In the genomic region with DNA sequence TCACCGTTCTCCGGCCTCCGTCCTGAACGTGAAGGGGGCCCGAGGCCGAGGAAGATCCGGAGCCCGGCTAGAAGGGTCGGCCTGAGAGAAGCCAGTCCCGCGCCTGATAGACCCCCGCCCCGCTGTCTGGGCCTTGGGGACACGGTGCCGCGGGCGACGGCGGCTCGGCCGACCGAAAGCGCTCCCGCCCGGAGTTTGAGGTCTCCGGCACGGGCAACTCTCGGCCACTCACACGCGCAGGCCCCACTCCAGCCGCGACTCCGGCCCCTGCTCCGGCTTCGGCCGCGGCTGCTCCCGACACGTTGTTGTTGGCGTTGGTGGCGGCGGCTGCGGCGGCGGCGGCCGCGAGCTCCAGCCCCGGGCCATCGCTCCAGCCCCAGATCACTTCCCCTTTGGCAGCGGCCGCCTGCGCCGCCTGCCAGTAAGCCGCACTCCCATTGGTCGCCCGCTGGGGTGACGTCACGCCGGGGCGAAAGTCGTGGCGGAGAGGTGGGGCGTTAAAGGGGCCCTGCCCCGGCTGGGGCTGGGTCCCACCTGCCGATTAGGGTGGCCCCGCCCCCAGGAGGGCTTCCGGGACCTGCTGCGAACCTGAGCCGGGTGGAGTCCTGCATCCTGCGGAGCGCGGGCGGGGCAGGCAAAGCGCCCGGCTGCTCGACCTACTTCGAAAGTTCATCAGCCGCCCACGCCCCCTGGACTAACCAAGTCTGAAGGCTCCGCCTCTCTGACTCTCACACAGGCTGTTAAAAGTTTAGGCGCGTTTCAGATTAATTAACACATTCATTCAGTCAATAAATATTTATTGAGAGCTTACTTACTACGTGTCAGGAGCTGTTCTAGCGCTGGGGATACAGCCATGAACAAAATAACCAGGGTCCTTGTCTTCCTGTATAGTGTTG, we compare ENCODE assay signal across 8 cellular contexts. TPM values are rescaled to one million over a fixed set of nuclear protein-coding genes. Genes with fewer than 3 reads are reported as not detected.
DNase-seq lines count a peak whose midpoint lies in the region; ATAC-seq and TF ChIP-seq lines count a peak whose summit lies in the region.

A gene with protein sequence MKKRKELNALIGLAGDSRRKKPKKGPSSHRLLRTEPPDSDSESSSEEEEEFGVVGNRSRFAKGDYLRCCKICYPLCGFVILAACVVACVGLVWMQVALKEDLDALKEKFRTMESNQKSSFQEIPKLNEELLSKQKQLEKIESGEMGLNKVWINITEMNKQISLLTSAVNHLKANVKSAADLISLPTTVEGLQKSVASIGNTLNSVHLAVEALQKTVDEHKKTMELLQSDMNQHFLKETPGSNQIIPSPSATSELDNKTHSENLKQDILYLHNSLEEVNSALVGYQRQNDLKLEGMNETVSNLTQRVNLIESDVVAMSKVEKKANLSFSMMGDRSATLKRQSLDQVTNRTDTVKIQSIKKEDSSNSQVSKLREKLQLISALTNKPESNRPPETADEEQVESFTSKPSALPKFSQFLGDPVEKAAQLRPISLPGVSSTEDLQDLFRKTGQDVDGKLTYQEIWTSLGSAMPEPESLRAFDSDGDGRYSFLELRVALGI (minus strand): TSS at position 388 of the 896 bp plus-strand sequence. CDS start 1,027 bp downstream, outside the sequence.

- H3K9me3 ChIP-seq in left lung: no peaks in the 10 kb centered on the region

- peak within 1 kb of the TSS; percentile 86 to 99 for H3K4me3 ChIP-seq in left lung

- peaks cover 52% of the 10 kb centered on the region for H3K36me3 Mint-ChIP-seq in dendritic cell treated with granulocyte-macrophage colony-stimulating factor and Interleukin-4, amounts not matched to agents 40 ng/mL and 50 ng/mL, for 4 days (ENCODE audit: low read depth)

- TF ChIP-seq CTCF in left lung (IDR thresholded peaks at IDR 0.05): no peak

- intact Hi-C loops in dendritic cell treated with granulocyte-macrophage colony-stimulating factor and Interleukin-4, amounts not matched to agents 40 ng/mL and 50 ng/mL, for 4 days (cut with micrococcal nuclease): loop anchor here (2.0 to 10.0 kb wide), 2 partner anchors 54 to 102 kb away; partner anchors contain the start of genes ATPAF1 and MOB3C
- intact Hi-C loops in left lung (cut with DNase I): no loop called here

- no peaks in the 10 kb centered on the region for H3K27me3 ChIP-seq in left lung

- H3K4me3 Mint-ChIP-seq in dendritic cell treated with granulocyte-macrophage colony-stimulating factor and Interleukin-4, amounts not matched to agents 40 ng/mL and 50 ng/mL, for 4 days: peak within 1 kb of the TSS; percentile 85

- peak within 1 kb of the TSS; percentile 80 to 86 for H3K27ac ChIP-seq in left lung

- DNase-seq in C1 segment of cervical spinal cord (lab: John Stamatoyannopoulos, UW) (peak; percentile 76 to 97 (median 92)), NCI-H748 treated with DMSO at 0.1 percent for 48 hours (lab: John Stamatoyannopoulos, UW) (peak; percentile 91), left lung (peak; percentile 97 to 99)
- peak; percentile 98 to 99 for DNase-seq in activated CD4-positive, alpha-beta T cell treated with anti-CD3 and anti-CD28 coated beads, Interleukin-2, amount 50 U/mL, for 4 hours
- peak; percentile 99 for DNase-seq in stimulated activated CD4-positive, alpha-beta T cell treated with anti-CD3 and anti-CD28 coated beads, Interleukin-2, amount 100 ng/mL, for 48 hours

- H3K4me1 ChIP-seq in left lung: peaks cover 17 to 47% of the 10 kb centered on the region in 2 donors

- ATAC-seq in GM19372 (IDR thresholded peaks at IDR 0.05; ENCODE audit: low read depth, unreplicated experiment) (peak; percentile 97), HG03558 (IDR thresholded peaks at IDR 0.05; ENCODE audit: extremely low read depth, unreplicated experiment) (peak; percentile 92), left lung (peak; percentile 97)

- no peaks in the 10 kb centered on the region for H3K9me3 Mint-ChIP-seq in dendritic cell treated with granulocyte-macrophage colony-stimulating factor and Interleukin-4, amounts not matched to agents 40 ng/mL and 50 ng/mL, for 4 days

- no peaks in the 10 kb centered on the region for H3K27me3 Mint-ChIP-seq in dendritic cell treated with granulocyte-macrophage colony-stimulating factor and Interleukin-4, amounts not matched to agents 40 ng/mL and 50 ng/mL, for 4 days

- H3K4me1 Mint-ChIP-seq in dendritic cell treated with granulocyte-macrophage colony-stimulating factor and Interleukin-4, amounts not matched to agents 40 ng/mL and 50 ng/mL, for 4 days (ENCODE audit: low read depth): peaks cover 38% of the 10 kb centered on the region

- peaks cover 0 to 20% of the 10 kb centered on the region in 2 donors for H3K36me3 ChIP-seq in left lung

- H3K27ac Mint-ChIP-seq in dendritic cell treated with granulocyte-macrophage colony-stimulating factor and Interleukin-4, amounts not matched to agents 40 ng/mL and 50 ng/mL, for 4 days: peak within 1 kb of the TSS; percentile 95

RNA-seq across cellular contexts. Expression of the gene that starts here (rescaled TPM):
- 100 to 1,000 TPM; 102 to 110 TPM for total RNA-seq in left lung

Comparison
In these comparisons a context has a peak if more than half of its experiments do, and no peak if none do; other contexts are left out.
1. Peak in every context shown above with its lines: DNase-seq, ATAC-seq, H3K4me3 ChIP-seq and H3K27ac ChIP-seq.